24 cellular contexts compared by ENCODE assay signal in the genomic region with DNA sequence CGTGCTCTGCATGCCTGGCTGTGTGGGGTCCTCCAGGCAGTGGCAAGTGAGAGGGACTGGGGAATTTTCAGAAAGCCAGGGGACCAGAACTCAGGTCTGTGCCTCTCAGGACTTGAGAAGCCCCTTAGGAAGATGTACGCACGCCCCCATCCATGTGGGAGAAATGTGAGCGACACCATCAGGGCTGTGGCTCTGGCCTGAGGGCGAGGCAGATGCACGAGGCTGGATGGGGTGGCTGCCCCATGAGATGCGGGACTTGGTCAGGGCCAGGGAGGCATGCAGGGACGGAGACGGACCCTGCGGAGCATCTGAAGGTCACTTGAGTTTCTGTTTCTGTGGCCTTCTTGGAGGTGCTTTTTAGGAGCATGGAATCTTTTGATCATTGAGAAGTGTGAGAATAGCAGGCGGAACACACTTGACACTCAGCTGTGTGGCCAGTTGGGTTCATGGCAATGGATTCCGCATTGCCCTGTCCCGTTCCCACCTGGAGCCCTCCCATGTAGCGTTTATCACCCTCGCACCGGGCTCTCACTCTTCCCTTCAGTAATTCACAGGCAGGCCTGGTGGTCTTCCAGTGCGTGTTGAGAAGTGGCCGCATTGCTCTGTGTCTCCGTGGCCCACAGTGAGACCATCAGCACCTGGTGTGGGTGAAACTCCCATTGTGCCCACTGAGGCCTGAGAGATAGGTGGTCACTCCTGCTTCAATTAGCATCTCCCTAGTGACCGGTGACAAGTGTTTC. TPM values are rescaled to one million over a fixed set of nuclear protein-coding genes. Genes with fewer than 3 reads are reported as not detected.
DNase-seq lines count a peak whose midpoint lies in the region; ATAC-seq and TF ChIP-seq lines count a peak whose summit lies in the region.
"Had no signal": no experiment of that assay in that cellular context is flagged by ENCODE, and none has a peak within 500 bp of the region (broad histone marks: within the 10 kb centered on the region; RNA-seq: fewer than 3 reads in every experiment).

No MANE protein-coding gene starts in this region.

- 89 to 93% methylated on average over 20 of the region's 20 CpGs for WGBS in sigmoid colon, 2 donors
- 87 to 93% methylated on average over 13 to 15 of the region's 20 CpGs for WGBS in esophagus squamous epithelium, 2 donors

- in situ Hi-C loops in GM13977 (cut with MboI; ENCODE audit: low pct_unique_long_range_greater_than_20kb, low sequenced_read_pairs, unreplicated experiment), result no loop called here
- in situ Hi-C loops in ACHN (cut with HindIII; ENCODE audit: low pct_ligation_motif_present, low pct_unique_long_range_greater_than_20kb, low sequenced_read_pairs), result no loop called here

- H3K4me1 ChIP-seq in RWPE2 (ENCODE audit: insufficient read depth, poor library complexity, severe bottlenecking) (no peaks in the 10 kb centered on the region), mucosa of descending colon (ENCODE audit: low read depth) (no peaks in the 10 kb centered on the region), sigmoid colon (no peaks in the 10 kb centered on the region), esophagus squamous epithelium (no peaks in the 10 kb centered on the region)
- H3K4me1 ChIP-seq: A549, BE2C, Peyer's patch had no signal

- TF ChIP-seq POLR2A in sigmoid colon (IDR thresholded peaks at IDR 0.05), result no peak
- TF ChIP-seq POLR2A in esophagus squamous epithelium (IDR thresholded peaks at IDR 0.05), result no peak

- H3K9me3 ChIP-seq in RWPE2 (ENCODE audit: severe bottlenecking), result peaks cover 2% of the 10 kb centered on the region
- H3K9me3 ChIP-seq in mucosa of descending colon, result peaks cover 15% of the 10 kb centered on the region
- peaks cover 0 to 10% (median 8%) of the 10 kb centered on the region in 4 donors for H3K9me3 ChIP-seq in sigmoid colon
- H3K9me3 ChIP-seq in esophagus squamous epithelium, result peaks cover 0 to 17% (median 13%) of the 10 kb centered on the region in 3 donors
- H3K9me3 ChIP-seq: A549, BE2C had no signal

- H3K36me3 ChIP-seq in RWPE2 (ENCODE audit: low read depth), result no peaks in the 10 kb centered on the region
- H3K36me3 ChIP-seq in mucosa of descending colon (ENCODE audit: low read depth), result no peaks in the 10 kb centered on the region
- H3K36me3 ChIP-seq in sigmoid colon, result no peaks in the 10 kb centered on the region
- no peaks in the 10 kb centered on the region for H3K36me3 ChIP-seq in esophagus squamous epithelium
- H3K36me3 ChIP-seq: BE2C, Peyer's patch had no signal

- no peak for ATAC-seq in RWPE2 (ENCODE audit: low read depth)
- ATAC-seq in mucosa of descending colon, result no peak
- ATAC-seq: A549 had no signal

- no peak overlapping the region for H3K4me3 ChIP-seq in RWPE2 (ENCODE audit: severe bottlenecking)
- H3K4me3 ChIP-seq in mucosa of descending colon, result no peak overlapping the region
- H3K4me3 ChIP-seq in sigmoid colon, result no peak overlapping the region
- no peak overlapping the region for H3K4me3 ChIP-seq in esophagus squamous epithelium
- H3K4me3 ChIP-seq: A549, Peyer's patch had no signal

- TF ChIP-seq EP300 in sigmoid colon (IDR thresholded peaks at IDR 0.05), result no peak

- TF ChIP-seq CTCF in RWPE2 (IDR thresholded peaks at IDR 0.05; ENCODE audit: poor library complexity, severe bottlenecking), result no peak
- no peak for TF ChIP-seq CTCF in mucosa of descending colon (IDR thresholded peaks at IDR 0.05)
- no peak for TF ChIP-seq CTCF in sigmoid colon (IDR thresholded peaks at IDR 0.05)
- no peak for TF ChIP-seq CTCF in GM13977 (IDR thresholded peaks at IDR 0.05; ENCODE audit: extremely low read depth, insufficient read depth, missing control alignments)
- TF ChIP-seq CTCF in esophagus squamous epithelium (IDR thresholded peaks at IDR 0.05), result no peak

- intact Hi-C loops in mucosa of descending colon (cut with DNase I, micrococcal nuclease), result no loop called here
- intact Hi-C loops in sigmoid colon (cut with DNase I), result no loop called here
- intact Hi-C loops in esophagus squamous epithelium (cut with DNase I), result no loop called here

- H3K27me3 ChIP-seq in RWPE2 (ENCODE audit: insufficient read depth, poor library complexity, severe bottlenecking) (no peaks in the 10 kb centered on the region), sigmoid colon (peaks cover 0 to 35% (median 0%) of the 10 kb centered on the region in 3 donors), esophagus squamous epithelium (peaks cover 0 to 54% (median 0%) of the 10 kb centered on the region in 4 donors)
- H3K27me3 ChIP-seq: BE2C, Peyer's patch had no signal

- H3K27ac ChIP-seq in RWPE2 (ENCODE audit: poor library complexity, severe bottlenecking) (no peak overlapping the region), sigmoid colon (no peak overlapping the region), esophagus squamous epithelium (no peak overlapping the region)
- H3K27ac ChIP-seq: A549, Peyer's patch had no signal

- peak; percentile 2 for DNase-seq in activated naive CD4-positive, alpha-beta T cell treated with anti-CD3 and anti-CD28 coated beads, Interleukin-2, amount 50 U/mL, for 16 hours
- DNase-seq in activated naive CD4-positive, alpha-beta T cell (lab: John Stamatoyannopoulos, UW), result no peak
- peak; percentile 27 for DNase-seq in RWPE2 (ENCODE audit: low spot score)
- DNase-seq in mucosa of descending colon, result peak in 2 of 3 donors; percentile 13 to 25
- DNase-seq in sigmoid colon, result peak; percentile 42
- no peak for DNase-seq in GM13977 (ENCODE audit: low spot score)
- no peak for DNase-seq in esophagus squamous epithelium (lab: John Stamatoyannopoulos, UW)
- no peak for DNase-seq in ACHN
- DNase-seq: BE2C; CD4-positive, CD25-positive, alpha-beta regulatory T cell; EL; GF-D8; H7; Karpas-422; NCI-H1694 treated with DMSO at 0.1 percent for 48 hours; NCI-H2081 treated with DMSO at 0.1 percent for 48 hours; NCI-H2171 treated with DMSO at 0.1 percent for 48 hours; NCI-H446; NCI-H526; SHP77 had no signal

RNA-seq across cellular contexts. Expression of gene ACTRT2, which starts 30.7 kb away (rescaled TPM):
- not detected for total RNA-seq in mucosa of descending colon
- not detected for total RNA-seq in sigmoid colon
- polyA plus RNA-seq in sigmoid colon, result not detected
- not detected for total RNA-seq in esophagus squamous epithelium
- total RNA-seq: CD4-positive, CD25-positive, alpha-beta regulatory T cell; M059J; OCI-LY7; Peyer's patch had no signal
- polyA plus RNA-seq: A549; CD4-positive, CD25-positive, alpha-beta regulatory T cell had no signal

Comparison
In these comparisons a context has a peak if more than half of its experiments do, and no peak if none do; other contexts are left out.
1. DNase-seq: peak in activated naive CD4-positive, alpha-beta T cell treated with anti-CD3 and anti-CD28 coated beads, Interleukin-2, amount 50 U/mL, for 16 hours (single experiment), RWPE2 (single experiment), mucosa of descending colon (2 of 3) and sigmoid colon (single experiment); none in activated naive CD4-positive, alpha-beta T cell (0 of 4), GM13977 (single experiment), esophagus squamous epithelium (single experiment) and ACHN (single experiment).